ENCODE assay signal across 1 cellular context in the genomic region with DNA sequence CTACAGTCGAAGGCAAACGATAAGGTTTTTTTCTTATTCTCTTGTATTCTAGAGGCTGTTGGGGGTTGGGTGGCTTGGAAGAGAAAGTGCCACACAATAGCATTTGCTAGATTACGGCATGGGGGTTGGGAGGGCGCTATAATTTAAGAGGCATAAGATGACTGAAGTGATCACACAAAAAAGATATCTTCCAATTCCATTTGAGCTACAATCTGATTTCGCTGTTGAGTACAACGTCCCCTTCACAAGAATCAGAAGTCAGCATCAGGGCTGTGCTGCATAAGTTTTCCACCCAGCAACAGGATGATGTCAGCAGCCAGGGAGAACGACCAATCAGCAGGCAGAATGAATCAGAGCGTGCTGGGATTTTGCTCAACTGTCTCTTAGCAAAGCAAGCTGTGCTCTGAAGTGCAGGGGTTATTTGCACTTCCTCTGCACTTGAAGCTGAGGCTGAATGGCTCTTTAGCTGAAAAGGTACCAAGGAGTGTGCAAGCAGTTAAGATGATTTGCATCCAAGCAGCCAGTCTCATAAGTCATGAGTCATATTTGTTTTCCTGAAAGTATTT.
TF ChIP-seq lines count a peak whose summit lies in the region.

No MANE protein-coding gene starts in this region.

TF ChIP-seq in GM12878, 131 proteins besides CTCF, POLR2A, EP300 and RAD21 (continued from another document and continues in another):
- no peak for TF ChIP-seq TCF12 (IDR thresholded peaks at IDR 0.05; ENCODE audit: low read depth, low read length)
- no peak for TF ChIP-seq FOXK2 (IDR thresholded peaks at IDR 0.05)
- TF ChIP-seq, protein P1, sequence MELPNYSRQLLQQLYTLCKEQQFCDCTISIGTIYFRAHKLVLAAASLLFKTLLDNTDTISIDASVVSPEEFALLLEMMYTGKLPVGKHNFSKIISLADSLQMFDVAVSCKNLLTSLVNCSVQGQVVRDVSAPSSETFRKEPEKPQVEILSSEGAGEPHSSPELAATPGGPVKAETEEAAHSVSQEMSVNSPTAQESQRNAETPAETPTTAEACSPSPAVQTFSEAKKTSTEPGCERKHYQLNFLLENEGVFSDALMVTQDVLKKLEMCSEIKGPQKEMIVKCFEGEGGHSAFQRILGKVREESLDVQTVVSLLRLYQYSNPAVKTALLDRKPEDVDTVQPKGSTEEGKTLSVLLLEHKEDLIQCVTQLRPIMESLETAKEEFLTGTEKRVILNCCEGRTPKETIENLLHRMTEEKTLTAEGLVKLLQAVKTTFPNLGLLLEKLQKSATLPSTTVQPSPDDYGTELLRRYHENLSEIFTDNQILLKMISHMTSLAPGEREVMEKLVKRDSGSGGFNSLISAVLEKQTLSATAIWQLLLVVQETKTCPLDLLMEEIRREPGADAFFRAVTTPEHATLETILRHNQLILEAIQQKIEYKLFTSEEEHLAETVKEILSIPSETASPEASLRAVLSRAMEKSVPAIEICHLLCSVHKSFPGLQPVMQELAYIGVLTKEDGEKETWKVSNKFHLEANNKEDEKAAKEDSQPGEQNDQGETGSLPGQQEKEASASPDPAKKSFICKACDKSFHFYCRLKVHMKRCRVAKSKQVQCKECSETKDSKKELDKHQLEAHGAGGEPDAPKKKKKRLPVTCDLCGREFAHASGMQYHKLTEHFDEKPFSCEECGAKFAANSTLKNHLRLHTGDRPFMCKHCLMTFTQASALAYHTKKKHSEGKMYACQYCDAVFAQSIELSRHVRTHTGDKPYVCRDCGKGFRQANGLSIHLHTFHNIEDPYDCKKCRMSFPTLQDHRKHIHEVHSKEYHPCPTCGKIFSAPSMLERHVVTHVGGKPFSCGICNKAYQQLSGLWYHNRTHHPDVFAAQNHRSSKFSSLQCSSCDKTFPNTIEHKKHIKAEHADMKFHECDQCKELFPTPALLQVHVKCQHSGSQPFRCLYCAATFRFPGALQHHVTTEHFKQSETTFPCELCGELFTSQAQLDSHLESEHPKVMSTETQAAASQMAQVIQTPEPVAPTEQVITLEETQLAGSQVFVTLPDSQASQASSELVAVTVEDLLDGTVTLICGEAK (IDR thresholded peaks at IDR 0.05; ENCODE audit: borderline replicate concordance), result no peak
- no peak for TF ChIP-seq ZNF622 (IDR thresholded peaks at IDR 0.05)
- TF ChIP-seq, protein P2, sequence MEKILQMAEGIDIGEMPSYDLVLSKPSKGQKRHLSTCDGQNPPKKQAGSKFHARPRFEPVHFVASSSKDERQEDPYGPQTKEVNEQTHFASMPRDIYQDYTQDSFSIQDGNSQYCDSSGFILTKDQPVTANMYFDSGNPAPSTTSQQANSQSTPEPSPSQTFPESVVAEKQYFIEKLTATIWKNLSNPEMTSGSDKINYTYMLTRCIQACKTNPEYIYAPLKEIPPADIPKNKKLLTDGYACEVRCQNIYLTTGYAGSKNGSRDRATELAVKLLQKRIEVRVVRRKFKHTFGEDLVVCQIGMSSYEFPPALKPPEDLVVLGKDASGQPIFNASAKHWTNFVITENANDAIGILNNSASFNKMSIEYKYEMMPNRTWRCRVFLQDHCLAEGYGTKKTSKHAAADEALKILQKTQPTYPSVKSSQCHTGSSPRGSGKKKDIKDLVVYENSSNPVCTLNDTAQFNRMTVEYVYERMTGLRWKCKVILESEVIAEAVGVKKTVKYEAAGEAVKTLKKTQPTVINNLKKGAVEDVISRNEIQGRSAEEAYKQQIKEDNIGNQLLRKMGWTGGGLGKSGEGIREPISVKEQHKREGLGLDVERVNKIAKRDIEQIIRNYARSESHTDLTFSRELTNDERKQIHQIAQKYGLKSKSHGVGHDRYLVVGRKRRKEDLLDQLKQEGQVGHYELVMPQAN (conservative IDR thresholded peaks at IDR 0.05), result no peak
- TF ChIP-seq NFXL1 (IDR thresholded peaks at IDR 0.05; ENCODE audit: borderline replicate concordance), result no peak
- TF ChIP-seq CHD1 (IDR thresholded peaks at IDR 0.05; ENCODE audit: low read depth, low read length), result no peak
- TF ChIP-seq TCF7 (IDR thresholded peaks at IDR 0.05; ENCODE audit: borderline replicate concordance), result no peak
- TF ChIP-seq SMAD5 (IDR thresholded peaks at IDR 0.05; ENCODE audit: low read depth), result 0 out of 2 replicates have a peak, but pooled peaks have one; percentile 75
- TF ChIP-seq, protein P3, sequence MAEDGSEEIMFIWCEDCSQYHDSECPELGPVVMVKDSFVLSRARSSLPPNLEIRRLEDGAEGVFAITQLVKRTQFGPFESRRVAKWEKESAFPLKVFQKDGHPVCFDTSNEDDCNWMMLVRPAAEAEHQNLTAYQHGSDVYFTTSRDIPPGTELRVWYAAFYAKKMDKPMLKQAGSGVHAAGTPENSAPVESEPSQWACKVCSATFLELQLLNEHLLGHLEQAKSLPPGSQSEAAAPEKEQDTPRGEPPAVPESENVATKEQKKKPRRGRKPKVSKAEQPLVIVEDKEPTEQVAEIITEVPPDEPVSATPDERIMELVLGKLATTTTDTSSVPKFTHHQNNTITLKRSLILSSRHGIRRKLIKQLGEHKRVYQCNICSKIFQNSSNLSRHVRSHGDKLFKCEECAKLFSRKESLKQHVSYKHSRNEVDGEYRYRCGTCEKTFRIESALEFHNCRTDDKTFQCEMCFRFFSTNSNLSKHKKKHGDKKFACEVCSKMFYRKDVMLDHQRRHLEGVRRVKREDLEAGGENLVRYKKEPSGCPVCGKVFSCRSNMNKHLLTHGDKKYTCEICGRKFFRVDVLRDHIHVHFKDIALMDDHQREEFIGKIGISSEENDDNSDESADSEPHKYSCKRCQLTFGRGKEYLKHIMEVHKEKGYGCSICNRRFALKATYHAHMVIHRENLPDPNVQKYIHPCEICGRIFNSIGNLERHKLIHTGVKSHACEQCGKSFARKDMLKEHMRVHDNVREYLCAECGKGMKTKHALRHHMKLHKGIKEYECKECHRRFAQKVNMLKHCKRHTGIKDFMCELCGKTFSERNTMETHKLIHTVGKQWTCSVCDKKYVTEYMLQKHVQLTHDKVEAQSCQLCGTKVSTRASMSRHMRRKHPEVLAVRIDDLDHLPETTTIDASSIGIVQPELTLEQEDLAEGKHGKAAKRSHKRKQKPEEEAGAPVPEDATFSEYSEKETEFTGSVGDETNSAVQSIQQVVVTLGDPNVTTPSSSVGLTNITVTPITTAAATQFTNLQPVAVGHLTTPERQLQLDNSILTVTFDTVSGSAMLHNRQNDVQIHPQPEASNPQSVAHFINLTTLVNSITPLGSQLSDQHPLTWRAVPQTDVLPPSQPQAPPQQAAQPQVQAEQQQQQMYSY (CRISPR knock-in tag; IDR thresholded peaks at IDR 0.05), result no peak
- peak in 1 of 2 experiments; percentile 28; a peak in 2 of 4 replicates for TF ChIP-seq IKZF2 (IDR thresholded peaks at IDR 0.05)
- peak; percentile 24; the same call in 1 of the 2 replicates for TF ChIP-seq IKZF1 (conservative IDR thresholded peaks at IDR 0.05)
- TF ChIP-seq, protein P4, sequence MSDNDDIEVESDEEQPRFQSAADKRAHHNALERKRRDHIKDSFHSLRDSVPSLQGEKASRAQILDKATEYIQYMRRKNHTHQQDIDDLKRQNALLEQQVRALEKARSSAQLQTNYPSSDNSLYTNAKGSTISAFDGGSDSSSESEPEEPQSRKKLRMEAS (IDR thresholded peaks at IDR 0.05; ENCODE audit: low read depth, low read length), result no peak
- TF ChIP-seq BHLHE40 (IDR thresholded peaks at IDR 0.05; ENCODE audit: borderline replicate concordance in 1 of 2, low read depth in 2 of 2, low read length in 1 of 2), result peak; percentile 62 to 77
- TF ChIP-seq FOS (IDR thresholded peaks at IDR 0.05; ENCODE audit: borderline replicate concordance, extremely low read depth, insufficient read length), result no peak
- TF ChIP-seq, protein P5, sequence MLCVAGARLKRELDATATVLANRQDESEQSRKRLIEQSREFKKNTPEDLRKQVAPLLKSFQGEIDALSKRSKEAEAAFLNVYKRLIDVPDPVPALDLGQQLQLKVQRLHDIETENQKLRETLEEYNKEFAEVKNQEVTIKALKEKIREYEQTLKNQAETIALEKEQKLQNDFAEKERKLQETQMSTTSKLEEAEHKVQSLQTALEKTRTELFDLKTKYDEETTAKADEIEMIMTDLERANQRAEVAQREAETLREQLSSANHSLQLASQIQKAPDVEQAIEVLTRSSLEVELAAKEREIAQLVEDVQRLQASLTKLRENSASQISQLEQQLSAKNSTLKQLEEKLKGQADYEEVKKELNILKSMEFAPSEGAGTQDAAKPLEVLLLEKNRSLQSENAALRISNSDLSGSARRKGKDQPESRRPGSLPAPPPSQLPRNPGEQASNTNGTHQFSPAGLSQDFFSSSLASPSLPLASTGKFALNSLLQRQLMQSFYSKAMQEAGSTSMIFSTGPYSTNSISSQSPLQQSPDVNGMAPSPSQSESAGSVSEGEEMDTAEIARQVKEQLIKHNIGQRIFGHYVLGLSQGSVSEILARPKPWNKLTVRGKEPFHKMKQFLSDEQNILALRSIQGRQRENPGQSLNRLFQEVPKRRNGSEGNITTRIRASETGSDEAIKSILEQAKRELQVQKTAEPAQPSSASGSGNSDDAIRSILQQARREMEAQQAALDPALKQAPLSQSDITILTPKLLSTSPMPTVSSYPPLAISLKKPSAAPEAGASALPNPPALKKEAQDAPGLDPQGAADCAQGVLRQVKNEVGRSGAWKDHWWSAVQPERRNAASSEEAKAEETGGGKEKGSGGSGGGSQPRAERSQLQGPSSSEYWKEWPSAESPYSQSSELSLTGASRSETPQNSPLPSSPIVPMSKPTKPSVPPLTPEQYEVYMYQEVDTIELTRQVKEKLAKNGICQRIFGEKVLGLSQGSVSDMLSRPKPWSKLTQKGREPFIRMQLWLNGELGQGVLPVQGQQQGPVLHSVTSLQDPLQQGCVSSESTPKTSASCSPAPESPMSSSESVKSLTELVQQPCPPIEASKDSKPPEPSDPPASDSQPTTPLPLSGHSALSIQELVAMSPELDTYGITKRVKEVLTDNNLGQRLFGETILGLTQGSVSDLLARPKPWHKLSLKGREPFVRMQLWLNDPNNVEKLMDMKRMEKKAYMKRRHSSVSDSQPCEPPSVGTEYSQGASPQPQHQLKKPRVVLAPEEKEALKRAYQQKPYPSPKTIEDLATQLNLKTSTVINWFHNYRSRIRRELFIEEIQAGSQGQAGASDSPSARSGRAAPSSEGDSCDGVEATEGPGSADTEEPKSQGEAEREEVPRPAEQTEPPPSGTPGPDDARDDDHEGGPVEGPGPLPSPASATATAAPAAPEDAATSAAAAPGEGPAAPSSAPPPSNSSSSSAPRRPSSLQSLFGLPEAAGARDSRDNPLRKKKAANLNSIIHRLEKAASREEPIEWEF (IDR thresholded peaks at IDR 0.05; ENCODE audit: insufficient replicate concordance, low read depth, low read length), result no peak
- TF ChIP-seq, protein P6, sequence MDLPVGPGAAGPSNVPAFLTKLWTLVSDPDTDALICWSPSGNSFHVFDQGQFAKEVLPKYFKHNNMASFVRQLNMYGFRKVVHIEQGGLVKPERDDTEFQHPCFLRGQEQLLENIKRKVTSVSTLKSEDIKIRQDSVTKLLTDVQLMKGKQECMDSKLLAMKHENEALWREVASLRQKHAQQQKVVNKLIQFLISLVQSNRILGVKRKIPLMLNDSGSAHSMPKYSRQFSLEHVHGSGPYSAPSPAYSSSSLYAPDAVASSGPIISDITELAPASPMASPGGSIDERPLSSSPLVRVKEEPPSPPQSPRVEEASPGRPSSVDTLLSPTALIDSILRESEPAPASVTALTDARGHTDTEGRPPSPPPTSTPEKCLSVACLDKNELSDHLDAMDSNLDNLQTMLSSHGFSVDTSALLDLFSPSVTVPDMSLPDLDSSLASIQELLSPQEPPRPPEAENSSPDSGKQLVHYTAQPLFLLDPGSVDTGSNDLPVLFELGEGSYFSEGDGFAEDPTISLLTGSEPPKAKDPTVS (IDR thresholded peaks at IDR 0.05; ENCODE audit: low read depth, low read length), result no peak
- TF ChIP-seq RAD51 (IDR thresholded peaks at IDR 0.05), result no peak
- TF ChIP-seq, protein P7, sequence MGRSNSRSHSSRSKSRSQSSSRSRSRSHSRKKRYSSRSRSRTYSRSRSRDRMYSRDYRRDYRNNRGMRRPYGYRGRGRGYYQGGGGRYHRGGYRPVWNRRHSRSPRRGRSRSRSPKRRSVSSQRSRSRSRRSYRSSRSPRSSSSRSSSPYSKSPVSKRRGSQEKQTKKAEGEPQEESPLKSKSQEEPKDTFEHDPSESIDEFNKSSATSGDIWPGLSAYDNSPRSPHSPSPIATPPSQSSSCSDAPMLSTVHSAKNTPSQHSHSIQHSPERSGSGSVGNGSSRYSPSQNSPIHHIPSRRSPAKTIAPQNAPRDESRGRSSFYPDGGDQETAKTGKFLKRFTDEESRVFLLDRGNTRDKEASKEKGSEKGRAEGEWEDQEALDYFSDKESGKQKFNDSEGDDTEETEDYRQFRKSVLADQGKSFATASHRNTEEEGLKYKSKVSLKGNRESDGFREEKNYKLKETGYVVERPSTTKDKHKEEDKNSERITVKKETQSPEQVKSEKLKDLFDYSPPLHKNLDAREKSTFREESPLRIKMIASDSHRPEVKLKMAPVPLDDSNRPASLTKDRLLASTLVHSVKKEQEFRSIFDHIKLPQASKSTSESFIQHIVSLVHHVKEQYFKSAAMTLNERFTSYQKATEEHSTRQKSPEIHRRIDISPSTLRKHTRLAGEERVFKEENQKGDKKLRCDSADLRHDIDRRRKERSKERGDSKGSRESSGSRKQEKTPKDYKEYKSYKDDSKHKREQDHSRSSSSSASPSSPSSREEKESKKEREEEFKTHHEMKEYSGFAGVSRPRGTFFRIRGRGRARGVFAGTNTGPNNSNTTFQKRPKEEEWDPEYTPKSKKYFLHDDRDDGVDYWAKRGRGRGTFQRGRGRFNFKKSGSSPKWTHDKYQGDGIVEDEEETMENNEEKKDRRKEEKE (IDR thresholded peaks at IDR 0.05), result no peak
- TF ChIP-seq NR2C1 (IDR thresholded peaks at IDR 0.05), result no peak
- no peak for TF ChIP-seq SREBF2 (IDR thresholded peaks at IDR 0.05; ENCODE audit: low read length)
- TF ChIP-seq ZNF274 (IDR thresholded peaks at IDR 0.05; ENCODE audit: insufficient read depth, insufficient read length), result no peak
- no peak for TF ChIP-seq YY1 (IDR thresholded peaks at IDR 0.05; ENCODE audit: low read depth, low read length)
- TF ChIP-seq, protein P8, sequence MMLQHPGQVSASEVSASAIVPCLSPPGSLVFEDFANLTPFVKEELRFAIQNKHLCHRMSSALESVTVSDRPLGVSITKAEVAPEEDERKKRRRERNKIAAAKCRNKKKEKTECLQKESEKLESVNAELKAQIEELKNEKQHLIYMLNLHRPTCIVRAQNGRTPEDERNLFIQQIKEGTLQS (IDR thresholded peaks at IDR 0.05; ENCODE audit: borderline replicate concordance, extremely low read depth, low read depth, low read length), result no peak
- TF ChIP-seq, protein P9, sequence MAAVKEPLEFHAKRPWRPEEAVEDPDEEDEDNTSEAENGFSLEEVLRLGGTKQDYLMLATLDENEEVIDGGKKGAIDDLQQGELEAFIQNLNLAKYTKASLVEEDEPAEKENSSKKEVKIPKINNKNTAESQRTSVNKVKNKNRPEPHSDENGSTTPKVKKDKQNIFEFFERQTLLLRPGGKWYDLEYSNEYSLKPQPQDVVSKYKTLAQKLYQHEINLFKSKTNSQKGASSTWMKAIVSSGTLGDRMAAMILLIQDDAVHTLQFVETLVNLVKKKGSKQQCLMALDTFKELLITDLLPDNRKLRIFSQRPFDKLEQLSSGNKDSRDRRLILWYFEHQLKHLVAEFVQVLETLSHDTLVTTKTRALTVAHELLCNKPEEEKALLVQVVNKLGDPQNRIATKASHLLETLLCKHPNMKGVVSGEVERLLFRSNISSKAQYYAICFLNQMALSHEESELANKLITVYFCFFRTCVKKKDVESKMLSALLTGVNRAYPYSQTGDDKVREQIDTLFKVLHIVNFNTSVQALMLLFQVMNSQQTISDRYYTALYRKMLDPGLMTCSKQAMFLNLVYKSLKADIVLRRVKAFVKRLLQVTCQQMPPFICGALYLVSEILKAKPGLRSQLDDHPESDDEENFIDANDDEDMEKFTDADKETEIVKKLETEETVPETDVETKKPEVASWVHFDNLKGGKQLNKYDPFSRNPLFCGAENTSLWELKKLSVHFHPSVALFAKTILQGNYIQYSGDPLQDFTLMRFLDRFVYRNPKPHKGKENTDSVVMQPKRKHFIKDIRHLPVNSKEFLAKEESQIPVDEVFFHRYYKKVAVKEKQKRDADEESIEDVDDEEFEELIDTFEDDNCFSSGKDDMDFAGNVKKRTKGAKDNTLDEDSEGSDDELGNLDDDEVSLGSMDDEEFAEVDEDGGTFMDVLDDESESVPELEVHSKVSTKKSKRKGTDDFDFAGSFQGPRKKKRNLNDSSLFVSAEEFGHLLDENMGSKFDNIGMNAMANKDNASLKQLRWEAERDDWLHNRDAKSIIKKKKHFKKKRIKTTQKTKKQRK (IDR thresholded peaks at IDR 0.05; ENCODE audit: low read depth, low read length), result no peak
- TF ChIP-seq POLR2AphosphoS5 (IDR thresholded peaks at IDR 0.05; ENCODE audit: low read length), result peak; percentile 65; the same call in 1 of the 2 replicates
